Comparison of ENCODE assay signal across 9 cellular contexts in genomic region chr3:188270423-188270972, GRCh38.
A peak's percentile ranks its signal among the peaks of the same experiment; 100 is the strongest.
DNase-seq lines count a peak whose midpoint lies in the region; ATAC-seq and TF ChIP-seq lines count a peak whose summit lies in the region.
"Had no signal": no experiment of that assay in that cellular context is flagged by ENCODE, and none has a peak within 500 bp of the region (broad histone marks: within the 10 kb centered on the region; RNA-seq: fewer than 3 reads in every experiment).

No MANE protein-coding gene starts in this region.

- H3K27ac ChIP-seq in left ventricle myocardium inferior (replicated peaks) = peak overlapping the region; percentile 83
- H3K27ac ChIP-seq in gastrocnemius medialis = peak overlapping the region; percentile 94 to 99 (median 96)

- no peak for ATAC-seq in gastrocnemius medialis

- H3K27me3 ChIP-seq in left ventricle myocardium inferior (ENCODE audit: low read depth) = no peaks in the 10 kb centered on the region
- H3K27me3 ChIP-seq in gastrocnemius medialis = no peaks in the 10 kb centered on the region

- H3K36me3 ChIP-seq in left ventricle myocardium inferior = no peaks in the 10 kb centered on the region
- H3K36me3 ChIP-seq in gastrocnemius medialis = no peaks in the 10 kb centered on the region

- H3K9me3 ChIP-seq in left ventricle myocardium inferior (replicated peaks) = no peaks in the 10 kb centered on the region
- H3K9me3 ChIP-seq in gastrocnemius medialis = no peaks in the 10 kb centered on the region

- in situ Hi-C loops in gastrocnemius medialis (cut with MboI; ENCODE audit: low sequenced_read_pairs in 4 of 4) = no loop called here

- intact Hi-C loops in left ventricle myocardium inferior (cut with micrococcal nuclease) = no loop called here
- intact Hi-C loops in gastrocnemius medialis (cut with DNase I; ENCODE audit: low total_unique reads) = no loop called here

- H3K4me1 ChIP-seq in left ventricle myocardium inferior (peaks cover 91% of the 10 kb centered on the region), gastrocnemius medialis (peaks cover 63 to 72% of the 10 kb centered on the region in 2 donors)

- no peak for TF ChIP-seq POLR2A in gastrocnemius medialis (IDR thresholded peaks at IDR 0.05)

- DNase-seq in GM04503 (ENCODE audit: low read depth) (peak; percentile 93), SKM-1 treated with dmso at 0.1 percent for 144 hours (lab: John Stamatoyannopoulos, UW; ENCODE audit: unreplicated experiment) (peak; percentile 74), left ventricle myocardium inferior (no peak), gastrocnemius medialis (no peak), NCI-H1105 (lab: John Stamatoyannopoulos, UW) (no peak), LoVo (ENCODE audit: low spot score) (no peak), RKO (ENCODE audit: low spot score) (no peak)
- no peak for DNase-seq in stimulated activated CD4-positive, alpha-beta T cell treated with anti-CD3 and anti-CD28 coated beads, Interleukin-12 subunit alpha, Interleukin-12 subunit beta, amount 100 ng/mL, for 4 hours
- DNase-seq: activated CD4-positive, alpha-beta T cell treated with anti-CD3 and anti-CD28 coated beads, Interleukin-2, amount 50 U/mL, for 4 hours had no signal

- TF ChIP-seq CTCF in left ventricle myocardium inferior (IDR thresholded peaks at IDR 0.05; ENCODE audit: borderline replicate concordance) = no peak
- no peak for TF ChIP-seq CTCF in gastrocnemius medialis (IDR thresholded peaks at IDR 0.05 in 4 of 5, conservative IDR thresholded peaks at IDR 0.05 in 1 of 5)

- H3K4me3 ChIP-seq in left ventricle myocardium inferior (no peak overlapping the region), gastrocnemius medialis (no peak overlapping the region)

Comparison
In these comparisons a context has a peak if more than half of its experiments do, and no peak if none do; other contexts are left out.
1. DNase-seq: peak in GM04503 (single experiment) and SKM-1 treated with dmso at 0.1 percent for 144 hours (single experiment); none in left ventricle myocardium inferior (single experiment), gastrocnemius medialis (0 of 2), NCI-H1105 (single experiment), LoVo (single experiment), stimulated activated CD4-positive, alpha-beta T cell treated with anti-CD3 and anti-CD28 coated beads, Interleukin-12 subunit alpha, Interleukin-12 subunit beta, amount 100 ng/mL, for 4 hours (single experiment) and RKO (single experiment).